Comparison of ENCODE assay signal across 8 cellular contexts in genomic region chr6:89351632-89352328, GRCh38. TPM values are rescaled to one million over a fixed set of nuclear protein-coding genes. Genes with fewer than 3 reads are reported as not detected.
A peak's percentile ranks its signal among the peaks of the same experiment; 100 is the strongest.
DNase-seq lines count a peak whose midpoint lies in the region; ATAC-seq and TF ChIP-seq lines count a peak whose summit lies in the region.

No MANE protein-coding gene starts in this region.

- peaks cover 52% of the 10 kb centered on the region for H3K4me1 Mint-ChIP-seq in central memory CD8-positive, alpha-beta T cell

- no peak for TF ChIP-seq POLR2A in NB4 (IDR thresholded peaks at IDR 0.05; ENCODE audit: extremely low read depth, insufficient read length)

- POLR2A ChIA-PET in GM10248 (lab: Yijun Ruan, JAX): interaction anchor here (0.6 kb wide), 1 partner anchor 11 kb away, joined by 3 read pairs; no protein-coding TSS in a partner anchor

- peaks cover 5% of the 10 kb centered on the region for H3K36me3 Mint-ChIP-seq in central memory CD8-positive, alpha-beta T cell (ENCODE audit: insufficient read depth)

- CTCF ChIA-PET in GM10248 (lab: Yijun Ruan, JAX): interaction anchor here (1.4 to 10.5 kb wide), 7 partner anchors 11 to 80 kb away, joined by 5 to 75 read pairs (median 19); no protein-coding TSS in a partner anchor

- peak; percentile 10 for ATAC-seq in central memory CD8-positive, alpha-beta T cell (replicated peaks; ENCODE audit: extremely low read depth, poor library complexity, severe bottlenecking)
- ATAC-seq in mucosa of descending colon (peak; percentile 40), HG03139 (IDR thresholded peaks at IDR 0.05; ENCODE audit: unreplicated experiment) (no peak)

- peak overlapping the region; percentile 99 for H3K27ac Mint-ChIP-seq in central memory CD8-positive, alpha-beta T cell (ENCODE audit: low read depth)

- H3K9me3 Mint-ChIP-seq in central memory CD8-positive, alpha-beta T cell: no peaks in the 10 kb centered on the region

- no peaks in the 10 kb centered on the region for H3K9me3 ChIP-seq in mucosa of descending colon

- peak overlapping the region; percentile 99 for H3K4me3 Mint-ChIP-seq in central memory CD8-positive, alpha-beta T cell

- in situ Hi-C loops in G401 (cut with HindIII; ENCODE audit: low sequenced_read_pairs): no loop called here

- peaks cover 8% of the 10 kb centered on the region for H3K4me1 ChIP-seq in mucosa of descending colon (ENCODE audit: low read depth)

- TF ChIP-seq CTCF in NB4 (IDR thresholded peaks at IDR 0.05; ENCODE audit: low read depth, low read length): no peak
- no peak for TF ChIP-seq CTCF in mucosa of descending colon (IDR thresholded peaks at IDR 0.05)
- no peak for TF ChIP-seq CTCF in GM10248 (IDR thresholded peaks at IDR 0.05; ENCODE audit: control extremely low read depth, extremely low read depth, low read depth, missing control alignments)

- no peaks in the 10 kb centered on the region for H3K27me3 Mint-ChIP-seq in central memory CD8-positive, alpha-beta T cell

- H3K4me3 ChIP-seq in NB4 (ENCODE audit: low read depth, low read length) (peak overlapping the region; percentile 90), mucosa of descending colon (peak overlapping the region; percentile 83)

- peak; percentile 65 for DNase-seq in G401 (ENCODE audit: low spot score)
- DNase-seq in NB4 (ENCODE audit: low read depth): no peak
- DNase-seq in central memory CD8-positive, alpha-beta T cell (ENCODE audit: low spot score in 2 of 2): no peak
- DNase-seq in mucosa of descending colon: no peak
- DNase-seq in GM10248 (ENCODE audit: extremely low spot score): no peak
- DNase-seq in NCI-H2196 treated with DMSO at 0.1 percent for 48 hours (lab: John Stamatoyannopoulos, UW; ENCODE audit: unreplicated experiment): no peak
- DNase-seq in activated CD4-positive, CD25-positive, alpha-beta regulatory T cell (lab: John Stamatoyannopoulos, UW): no peak

- H3K36me3 ChIP-seq in mucosa of descending colon (ENCODE audit: low read depth): no peaks in the 10 kb centered on the region

- intact Hi-C loops in mucosa of descending colon (cut with DNase I, micrococcal nuclease): no loop called here

RNA-seq across cellular contexts. Expression of gene UBE2J1, which starts 0.7 kb away (rescaled TPM):
- total RNA-seq in G401 (2014; rRNA removed; shearing (Covaris generic)): 43.8 and 60.2 TPM in 2 replicates
- 10 to 100 TPM; 40.0 to 50.2 (median 42.2) TPM for total RNA-seq in mucosa of descending colon

RNA-seq across cellular contexts. Expression of gene GABRR2, which starts 36.7 kb away (rescaled TPM):
- total RNA-seq in G401 (2014; rRNA removed; shearing (Covaris generic)): not detected in 2 replicates
- total RNA-seq in mucosa of descending colon: 1 to 10 TPM in 1 of 3 donors, under 1 TPM in 2; 0.63 to 2.4 (median 0.72) TPM
